19 cellular contexts compared by ENCODE assay signal in the genomic region with DNA sequence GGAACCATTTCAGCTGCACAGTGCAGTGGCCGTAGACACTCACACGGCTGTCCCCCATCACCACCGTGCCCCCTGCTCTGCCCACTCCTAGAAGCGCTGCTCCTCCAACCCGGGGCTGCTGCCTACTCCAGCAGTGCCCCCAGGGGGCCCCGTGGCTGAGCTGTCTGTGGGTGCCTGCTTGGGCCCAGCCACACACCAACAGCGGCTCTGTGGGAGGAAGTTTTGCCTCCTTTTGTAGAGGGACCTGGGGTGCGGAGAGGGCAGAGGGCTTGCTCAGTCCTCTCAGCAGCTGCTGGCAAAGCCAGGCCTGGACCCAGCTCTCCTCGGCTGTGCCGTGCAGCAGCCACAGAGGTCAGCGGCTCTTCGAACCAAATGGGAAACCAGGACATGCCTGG.
"Had no signal": no experiment of that assay in that cellular context is flagged by ENCODE, and none has a peak within 500 bp of the region (broad histone marks: within the 10 kb centered on the region; RNA-seq: fewer than 3 reads in every experiment).

No MANE protein-coding gene starts in this region.

- H3K36me3 ChIP-seq: ascending aorta, breast epithelium, suprapubic skin had no signal

- H3K4me1 ChIP-seq: ascending aorta, breast epithelium, suprapubic skin had no signal

- ATAC-seq: activated naive CD8-positive, alpha-beta T cell treated with anti-CD3 and anti-CD28 coated beads, Interleukin-2, amount 50 U/mL, for 24 hours; effector memory CD8-positive, alpha-beta T cell; stimulated activated naive CD8-positive, alpha-beta T cell treated with anti-CD3 and anti-CD28 coated beads, Interleukin-15, Interleukin-2, amounts not matched to agents 100 U/mL and 50 U/mL, for 24 hours had no signal

- H3K27me3 ChIP-seq: ascending aorta had no signal

- H3K36me3 Mint-ChIP-seq: activated CD4-positive, alpha-beta memory T cell treated with anti-CD3 and anti-CD28 coated beads for 36 hours had no signal

- H3K4me3 Mint-ChIP-seq: activated CD4-positive, alpha-beta memory T cell treated with anti-CD3 and anti-CD28 coated beads for 36 hours; activated CD4-positive, alpha-beta T cell treated with anti-CD3 and anti-CD28 coated beads for 36 hours; activated naive CD8-positive, alpha-beta T cell treated with anti-CD3 and anti-CD28 coated beads, Interleukin-2, amount 50 U/mL, for 24 hours; activated T-cell treated with anti-CD3 and anti-CD28 coated beads, Interleukin-2, amount 50 U/mL, for 72 hours; effector memory CD8-positive, alpha-beta T cell; immature natural killer cell; naive B cell had no signal

- H3K27ac Mint-ChIP-seq: activated CD4-positive, alpha-beta memory T cell treated with anti-CD3 and anti-CD28 coated beads for 36 hours; activated CD4-positive, alpha-beta T cell treated with anti-CD3 and anti-CD28 coated beads for 36 hours; activated naive CD8-positive, alpha-beta T cell treated with anti-CD3 and anti-CD28 coated beads, Interleukin-2, amount 50 U/mL, for 24 hours; activated T-cell treated with anti-CD3 and anti-CD28 coated beads, Interleukin-2, amount 50 U/mL, for 72 hours; immature natural killer cell; naive B cell had no signal

- H3K4me3 ChIP-seq: ascending aorta, breast epithelium, suprapubic skin had no signal

- H3K27ac ChIP-seq: ascending aorta, breast epithelium, neutrophil, suprapubic skin had no signal

- H3K4me1 Mint-ChIP-seq: activated CD4-positive, alpha-beta T cell treated with anti-CD3 and anti-CD28 coated beads for 36 hours; activated naive CD8-positive, alpha-beta T cell treated with anti-CD3 and anti-CD28 coated beads, Interleukin-2, amount 50 U/mL, for 24 hours; immature natural killer cell; naive B cell had no signal

- H3K9me3 ChIP-seq: ascending aorta, breast epithelium, neutrophil, suprapubic skin had no signal

- DNase-seq: activated CD4-positive, alpha-beta memory T cell treated with anti-CD3 and anti-CD28 coated beads for 36 hours; activated CD8-positive, alpha-beta memory T cell treated with anti-CD3 and anti-CD28 coated beads, Interleukin-2, amount 50 U/mL, for 48 hours; activated gamma-delta T cell; activated T-cell treated with anti-CD3 and anti-CD28 coated beads, Interleukin-2, amount 50 U/mL, for 72 hours; effector memory CD8-positive, alpha-beta T cell; immature natural killer cell; mammary epithelial cell; naive B cell; retina; small intestine; T-helper 2 cell had no signal

- H3K9me3 Mint-ChIP-seq: activated CD4-positive, alpha-beta memory T cell treated with anti-CD3 and anti-CD28 coated beads for 36 hours; activated naive CD8-positive, alpha-beta T cell treated with anti-CD3 and anti-CD28 coated beads, Interleukin-2, amount 50 U/mL, for 24 hours; activated T-cell treated with anti-CD3 and anti-CD28 coated beads, Interleukin-2, amount 50 U/mL, for 72 hours; effector memory CD8-positive, alpha-beta T cell; immature natural killer cell had no signal

- FAIRE-seq: frontal cortex, small intestine had no signal
